ENCODE assay signal across 25 cellular contexts in genomic region chr14:96417254-96417653, GRCh38. TPM values are rescaled to one million over a fixed set of nuclear protein-coding genes. Genes with fewer than 3 reads are reported as not detected.
"Had no signal": no experiment of that assay in that cellular context is flagged by ENCODE, and none has a peak within 500 bp of the region (broad histone marks: within the 10 kb centered on the region; RNA-seq: fewer than 3 reads in every experiment).

No MANE protein-coding gene starts in this region.

- H3K27ac ChIP-seq: epithelial cell of prostate, esophagus muscularis mucosa, gastrocnemius medialis, left ventricle myocardium inferior, parathyroid adenoma, psoas muscle, spleen, thoracic aorta, transverse colon had no signal

- H3K79me2 ChIP-seq: parathyroid adenoma had no signal

- FAIRE-seq: colon, keratinocyte had no signal

- H3K4me3 ChIP-seq: esophagus muscularis mucosa, gastrocnemius medialis, left ventricle myocardium inferior, lung, psoas muscle, spleen, thoracic aorta, transverse colon had no signal

- DNase-seq: effector memory CD8-positive, alpha-beta T cell; gastrocnemius medialis; immature natural killer cell; left ventricle myocardium inferior; mesenchymal stem cell; midbrain; occipital lobe; psoas muscle; retina; spleen; stimulated activated CD4-positive, alpha-beta T cell treated with anti-CD3 and anti-CD28 coated beads, Interleukin-15, amount 100 ng/mL, for 24 hours; stimulated activated CD4-positive, alpha-beta T cell treated with anti-CD3 and anti-CD28 coated beads, Interleukin-1b, Interleukin-23, amount 100 ng/mL, for 48 hours; stimulated activated CD4-positive, alpha-beta T cell treated with anti-CD3 and anti-CD28 coated beads, Interleukin-4, amount 100 ng/mL, for 24 hours; stimulated activated naive B cell treated with anti-CD40 and anti-IgM and Interleukin-4, amounts not matched to agents 10 μg/mL and 1 μg/mL and 100 μg/mL, for 72 hours; stimulated activated naive CD8-positive, alpha-beta T cell treated with anti-CD3 and anti-CD28 coated beads, Interleukin-15, amount 100 ng/mL, for 72 hours; transverse colon had no signal

- H3K36me3 ChIP-seq: esophagus muscularis mucosa, gastrocnemius medialis, left ventricle myocardium inferior, spleen, thoracic aorta, transverse colon had no signal

- H3K4me1 ChIP-seq: esophagus muscularis mucosa, gastrocnemius medialis, left ventricle myocardium inferior, parathyroid adenoma, psoas muscle, spleen, transverse colon had no signal

- ATAC-seq: effector memory CD8-positive, alpha-beta T cell; gastrocnemius medialis; natural killer cell treated with Interleukin-12 subunit alpha and Interleukin-12 subunit beta and Interleukin-15 and Interleukin-18, amount 100 ng/mL, for 72 hours; psoas muscle; sciatic nerve; stimulated activated naive B cell treated with anti-CD40 and anti-IgM and Interleukin-4, amounts not matched to agents 10 μg/mL and 1 μg/mL and 100 μg/mL, for 72 hours; stimulated activated naive CD8-positive, alpha-beta T cell treated with anti-CD3 and anti-CD28 coated beads, Interleukin-15, amount 100 ng/mL, for 72 hours had no signal

- H3K27me3 ChIP-seq: gastrocnemius medialis, spleen, transverse colon had no signal

- H3K9ac ChIP-seq: parathyroid adenoma had no signal

- H2AFZ ChIP-seq: parathyroid adenoma had no signal

- H3K9me3 ChIP-seq: esophagus muscularis mucosa, gastrocnemius medialis, left ventricle myocardium inferior, psoas muscle, spleen, thoracic aorta, transverse colon had no signal

RNA-seq across cellular contexts. Expression of gene AK7, which starts 25.3 kb away (rescaled TPM):
- total RNA-seq: natural killer cell treated with Interleukin-12 subunit alpha and Interleukin-12 subunit beta and Interleukin-15 and Interleukin-18, amount 100 ng/mL, for 72 hours had no signal
